Comparison of ENCODE assay signal across 13 cellular contexts in the genomic region with DNA sequence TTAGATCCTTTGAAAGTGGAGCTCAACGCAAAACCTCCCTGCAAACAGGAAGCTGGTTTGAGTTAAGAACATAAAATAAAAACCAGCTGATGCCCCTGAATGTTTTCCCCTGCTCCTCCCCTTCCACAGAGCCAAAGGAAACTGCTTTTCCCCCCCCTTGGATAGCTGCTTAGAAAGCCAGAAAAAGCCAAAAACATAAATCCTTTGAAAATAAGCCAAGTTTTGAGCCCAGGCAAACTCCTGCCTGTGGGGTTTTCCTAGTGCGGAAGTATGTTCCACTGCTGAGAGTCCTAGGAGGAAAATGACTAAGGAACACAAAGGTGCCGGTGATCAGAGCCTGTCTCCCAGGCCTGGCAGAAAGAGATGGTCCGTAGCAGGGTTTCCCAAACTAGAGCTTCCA. TPM values are rescaled to one million over a fixed set of nuclear protein-coding genes. Genes with fewer than 3 reads are reported as not detected.
DNase-seq lines count a peak whose midpoint lies in the region; ATAC-seq and TF ChIP-seq lines count a peak whose summit lies in the region.
"Had no signal": no experiment of that assay in that cellular context is flagged by ENCODE, and none has a peak within 500 bp of the region (broad histone marks: within the 10 kb centered on the region; RNA-seq: fewer than 3 reads in every experiment).

No MANE protein-coding gene starts in this region.

- H3K4me3 Mint-ChIP-seq in nephron progenitor cell, result no peak overlapping the region

- peaks cover 14% of the 10 kb centered on the region for H3K36me3 ChIP-seq in left ventricle myocardium inferior
- H3K36me3 ChIP-seq in MG63, result peaks cover 2% of the 10 kb centered on the region; the same call in 1 of the 2 replicates

- H3K27ac Mint-ChIP-seq in nephron progenitor cell, result peak overlapping the region; percentile 91

- DNase-seq in left ventricle myocardium inferior (no peak), left ventricle myocardium superior (no peak), epithelial cell of esophagus (ENCODE audit: low read depth) (peak; percentile 61), nephron progenitor cell (no peak), MG63 (no peak), GF-D8 (lab: John Stamatoyannopoulos, UW) (no peak)
- DNase-seq: activated CD4-positive, alpha-beta T cell treated with anti-CD3 and anti-CD28 coated beads for 48 hours; GOT3; NCI-H1930 had no signal

- H3K9me3 ChIP-seq in left ventricle myocardium inferior (replicated peaks), result no peaks in the 10 kb centered on the region
- H3K9me3 ChIP-seq in MG63, result no peaks in the 10 kb centered on the region

- H3K9me3 Mint-ChIP-seq in nephron progenitor cell, result no peaks in the 10 kb centered on the region

- no peak overlapping the region for H3K4me3 ChIP-seq in left ventricle myocardium inferior
- no peak overlapping the region for H3K4me3 ChIP-seq in epithelial cell of esophagus (ENCODE audit: low read length)
- no peak overlapping the region for H3K4me3 ChIP-seq in MG63

- peak overlapping the region; percentile 45 for H3K27ac ChIP-seq in left ventricle myocardium inferior (replicated peaks)
- H3K27ac ChIP-seq: C4-2B had no signal

- no peaks in the 10 kb centered on the region for H3K27me3 Mint-ChIP-seq in nephron progenitor cell (ENCODE audit: low read depth, poor library complexity)

- H3K4me1 Mint-ChIP-seq in nephron progenitor cell, result peaks cover 54% of the 10 kb centered on the region

- TF ChIP-seq CTCF in left ventricle myocardium inferior (IDR thresholded peaks at IDR 0.05; ENCODE audit: borderline replicate concordance), result no peak
- TF ChIP-seq CTCF in epithelial cell of esophagus (IDR thresholded peaks at IDR 0.05; ENCODE audit: insufficient read depth, low read depth, low read length, missing control alignments), result no peak
- TF ChIP-seq CTCF in nephron progenitor cell (IDR thresholded peaks at IDR 0.05), result no peak

- intact Hi-C loops in left ventricle myocardium inferior (cut with micrococcal nuclease), result no loop called here
- intact Hi-C loops in left ventricle myocardium superior (cut with micrococcal nuclease), result no loop called here

- H3K4me1 ChIP-seq in left ventricle myocardium inferior, result peaks cover 54% of the 10 kb centered on the region

- peaks cover 19% of the 10 kb centered on the region for H3K36me3 Mint-ChIP-seq in nephron progenitor cell (ENCODE audit: low read depth)

- ATAC-seq in left ventricle myocardium superior, result no peak
- ATAC-seq in GM21576 (IDR thresholded peaks at IDR 0.05; ENCODE audit: unreplicated experiment), result no peak
- ATAC-seq in HG03039 (IDR thresholded peaks at IDR 0.05; ENCODE audit: unreplicated experiment), result no peak
- ATAC-seq: Right ventricle myocardium inferior had no signal

- no peaks in the 10 kb centered on the region for H3K27me3 ChIP-seq in left ventricle myocardium inferior (ENCODE audit: low read depth)
- no peaks in the 10 kb centered on the region for H3K27me3 ChIP-seq in MG63

RNA-seq across cellular contexts. Expression of a gene that starts 22.2 kb away (rescaled TPM):
- total RNA-seq in left ventricle myocardium inferior (13.6 TPM), left ventricle myocardium superior (17.0 TPM)
- 2.5 and 2.9 TPM in 2 replicates for total RNA-seq in MG63 (2014; rRNA removed; shearing (Covaris generic); ENCODE audit: low replicate concordance)

RNA-seq across cellular contexts. Expression of a gene that starts 31.4 kb away (rescaled TPM):
- total RNA-seq in left ventricle myocardium inferior, result 12.1 TPM
- 16.7 TPM for total RNA-seq in left ventricle myocardium superior
- total RNA-seq in MG63 (2014; rRNA removed; shearing (Covaris generic); ENCODE audit: low replicate concordance), result 7.6 TPM in 1 of 2 replicates, not detected in the other

RNA-seq across cellular contexts. Expression of a gene that starts 42.2 kb away (rescaled TPM):
- total RNA-seq in left ventricle myocardium inferior (3.8 TPM), left ventricle myocardium superior (5.7 TPM)
- 0.20 TPM in 1 of 2 replicates, not detected in the other for total RNA-seq in MG63 (2014; rRNA removed; shearing (Covaris generic); ENCODE audit: low replicate concordance)
